In genomic region chr7:157271991-157272324, GRCh38 we compare ENCODE assay signal across 8 cellular contexts.
DNase-seq lines count a peak whose midpoint lies in the region; ATAC-seq and TF ChIP-seq lines count a peak whose summit lies in the region.

No MANE protein-coding gene starts in this region.

- no peak for TF ChIP-seq POLR2A in NB4 (IDR thresholded peaks at IDR 0.05; ENCODE audit: extremely low read depth, insufficient read length)

- DNase-seq in CD1c-positive myeloid dendritic cell (ENCODE audit: extremely low spot score): peak; percentile 26
- DNase-seq in NB4 (ENCODE audit: low read depth): peak; percentile 72
- DNase-seq in dorsolateral prefrontal cortex: peak in 4 of 10 donors; percentile 22 to 41 (median 38)
- peak; percentile 99 for DNase-seq in non-pigmented ciliary epithelial cell (ENCODE audit: low read depth)
- no peak for DNase-seq in activated gamma-delta T cell treated with Interleukin-2 at 50 U/mL for 16 hours
- no peak for DNase-seq in NCI-H524 treated with DMSO at 0.1 percent for 48 hours (lab: John Stamatoyannopoulos, UW)

- ATAC-seq in HG03139 (IDR thresholded peaks at IDR 0.05; ENCODE audit: unreplicated experiment): no peak
- ATAC-seq in HG03442 (IDR thresholded peaks at IDR 0.05; ENCODE audit: unreplicated experiment): no peak

- H3K27ac ChIP-seq in dorsolateral prefrontal cortex: peak overlapping the region in 40 of 59 donors; percentile 6 to 80 (median 54)

- TF ChIP-seq CTCF in NB4 (IDR thresholded peaks at IDR 0.05; ENCODE audit: low read depth, low read length): no peak
- no peak for TF ChIP-seq CTCF in dorsolateral prefrontal cortex (IDR thresholded peaks at IDR 0.05 in 54 of 56, conservative IDR thresholded peaks at IDR 0.05 in 2 of 56; ENCODE audit: low read depth in 1 of 56, partially characterized antibody in 56 of 56)

- intact Hi-C loops in dorsolateral prefrontal cortex (cut with DNase I): loop anchor here in 1 of 2 donors (5.0 kb wide), 1 partner anchor 65 kb away; the partner anchor contains the start of gene DNAJB6

- H3K4me3 ChIP-seq in NB4 (ENCODE audit: low read depth, low read length) (no peak overlapping the region), dorsolateral prefrontal cortex (no peak overlapping the region)

- no peaks in the 10 kb centered on the region for H3K27me3 ChIP-seq in dorsolateral prefrontal cortex

Comparison
In these comparisons a context has a peak if more than half of its experiments do, and no peak if none do; other contexts are left out.
1. DNase-seq: peak in CD1c-positive myeloid dendritic cell (single experiment), NB4 (single experiment) and non-pigmented ciliary epithelial cell (single experiment); none in activated gamma-delta T cell treated with Interleukin-2 at 50 U/mL for 16 hours (single experiment) and NCI-H524 treated with DMSO at 0.1 percent for 48 hours (single experiment).